ENCODE assay signal across 22 cellular contexts in the genomic region with DNA sequence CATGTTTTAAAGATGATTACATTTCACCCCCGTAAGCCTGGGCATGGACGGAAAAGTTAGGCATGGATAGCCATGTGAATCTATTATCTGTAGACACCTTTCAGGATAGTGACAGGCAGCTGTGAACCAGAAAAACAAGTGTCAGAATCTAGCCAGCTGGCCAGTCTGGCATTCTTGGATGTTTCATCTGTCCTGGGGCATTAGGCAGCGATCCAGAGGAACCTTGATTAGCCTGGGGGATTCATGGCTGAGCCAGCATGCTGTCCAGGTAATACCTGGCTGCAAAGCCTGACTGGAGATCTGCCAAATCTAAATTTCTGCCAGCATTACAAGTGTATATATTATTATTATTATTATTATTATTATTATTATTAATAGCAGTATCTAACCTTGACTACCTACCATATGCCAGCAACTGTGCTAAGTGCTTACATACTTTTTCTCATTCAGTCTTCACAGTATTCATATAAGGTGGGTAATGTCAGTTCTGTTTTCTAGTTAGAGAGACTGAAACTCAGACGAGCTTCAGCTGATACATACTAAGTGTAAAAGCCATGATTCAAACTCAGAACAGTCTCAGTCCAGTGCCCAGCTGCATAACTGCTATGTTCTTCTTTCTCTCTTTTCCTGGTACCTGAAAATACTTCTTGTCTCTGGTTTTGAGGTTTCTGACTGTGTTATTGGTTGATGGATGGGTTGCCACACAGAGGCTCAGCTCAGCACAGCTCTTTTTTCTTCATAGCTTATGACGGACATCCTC.
"Had no signal": no experiment of that assay in that cellular context is flagged by ENCODE, and none has a peak within 500 bp of the region (broad histone marks: within the 10 kb centered on the region; RNA-seq: fewer than 3 reads in every experiment).

No MANE protein-coding gene starts in this region.

- H3K27ac Mint-ChIP-seq: activated naive CD4-positive, alpha-beta T cell treated with anti-CD3 and anti-CD28 coated beads, Interleukin-2, amount 50 U/mL, for 72 hours; activated T-helper 1 cell treated with anti-CD3 and anti-CD28 coated beads, Interleukin-12 subunit alpha, Interleukin-12 subunit beta, Interleukin-2, Interleukin-4 antibody, amounts not matched to agents 30 ng/mL and 10 ng/mL and 1 ng/mL, durations not matched to agents 14 hours and 24 hours and 36 hours; endodermal cell; T-cell; WTC11 had no signal

- H3K4me3 ChIP-seq: coronary artery, heart right ventricle, stomach, suprapubic skin, tibial nerve had no signal

- DNase-seq: activated CD4-positive, alpha-beta T cell treated with anti-CD3 and anti-CD28 coated beads, Interleukin-2, amount 50 U/mL, for 48 hours; activated CD8-positive, alpha-beta memory T cell treated with anti-CD3 and anti-CD28 coated beads, Interleukin-2, amount 50 U/mL, for 48 hours; activated gamma-delta T cell treated with Interleukin-2 at 50 U/mL for 16 hours; cerebellar nuclear complex; endodermal cell; heart right ventricle; left colon; mesenchymal stem cell; nucleus accumbens; right cardiac atrium; stimulated activated CD4-positive, alpha-beta T cell treated with anti-CD3 and anti-CD28 coated beads, Interleukin-12 subunit alpha, Interleukin-12 subunit beta, amount 100 ng/mL, for 4 hours; stimulated activated CD4-positive, alpha-beta T cell treated with anti-CD3 and anti-CD28 coated beads, Interleukin-4, amount 100 ng/mL, for 4 hours; stomach; T-cell had no signal

- ATAC-seq: activated naive CD4-positive, alpha-beta T cell treated with anti-CD3 and anti-CD28 coated beads, Interleukin-2, amount 50 U/mL, for 72 hours; heart right ventricle; left colon; right cardiac atrium; T-cell; WTC11 had no signal

- H3K27ac ChIP-seq: coronary artery, epithelial cell of prostate, heart right ventricle, parathyroid adenoma, stomach, suprapubic skin had no signal

- H3K9ac ChIP-seq: parathyroid adenoma had no signal

- H3K9me3 ChIP-seq: heart right ventricle, stomach, suprapubic skin, tibial nerve had no signal

- H3K9me3 Mint-ChIP-seq: activated naive CD4-positive, alpha-beta T cell treated with anti-CD3 and anti-CD28 coated beads, Interleukin-2, amount 50 U/mL, for 72 hours; activated T-helper 1 cell treated with anti-CD3 and anti-CD28 coated beads, Interleukin-12 subunit alpha, Interleukin-12 subunit beta, Interleukin-2, Interleukin-4 antibody, amounts not matched to agents 30 ng/mL and 10 ng/mL and 1 ng/mL, durations not matched to agents 14 hours and 24 hours and 36 hours; endodermal cell; T-cell; WTC11 had no signal

- H3K4me3 Mint-ChIP-seq: activated T-helper 1 cell treated with anti-CD3 and anti-CD28 coated beads, Interleukin-12 subunit alpha, Interleukin-12 subunit beta, Interleukin-2, Interleukin-4 antibody, amounts not matched to agents 30 ng/mL and 10 ng/mL and 1 ng/mL, durations not matched to agents 14 hours and 24 hours and 36 hours; endodermal cell; WTC11 had no signal

- H2AFZ ChIP-seq: parathyroid adenoma had no signal

- H3K27me3 ChIP-seq: heart right ventricle, stomach, suprapubic skin, tibial nerve had no signal

- H3K36me3 ChIP-seq: heart right ventricle, stomach, suprapubic skin, tibial nerve had no signal

- H3K27me3 Mint-ChIP-seq: T-cell had no signal

- H3K36me3 Mint-ChIP-seq: WTC11 had no signal

- H3K4me1 Mint-ChIP-seq: endodermal cell had no signal
